ENCODE assay signal across 1 cellular context in the genomic region with DNA sequence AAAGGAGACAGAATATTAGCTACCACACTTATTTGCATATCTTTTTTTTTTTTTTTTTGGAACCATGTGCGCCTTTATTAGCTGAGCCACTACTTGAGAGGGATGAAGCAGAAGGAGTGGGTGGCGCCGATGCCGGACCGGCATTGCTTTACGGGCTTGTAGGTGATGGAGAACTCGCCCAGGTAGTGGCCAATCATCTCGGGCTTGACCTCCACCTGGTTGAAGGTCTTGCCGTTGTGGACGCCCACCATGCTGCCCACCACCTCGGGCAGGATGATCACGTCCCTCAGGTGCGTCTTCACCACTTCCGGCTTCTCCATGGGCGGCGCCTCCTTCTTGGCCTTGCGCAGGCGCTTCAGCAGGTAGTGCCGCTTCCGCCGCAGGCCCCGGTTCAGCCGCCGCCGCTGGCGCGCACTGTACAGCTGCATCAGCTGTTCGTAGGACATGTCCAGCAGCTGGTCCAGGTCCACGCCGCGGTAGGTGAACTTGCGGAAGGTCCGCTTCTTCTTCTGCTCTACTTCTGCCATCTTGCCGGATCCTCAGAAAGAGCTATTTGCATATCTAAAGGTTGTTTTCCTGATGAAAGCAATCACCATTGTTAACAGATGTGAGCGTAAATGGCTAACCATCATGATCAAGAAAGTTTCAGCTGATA.
TF ChIP-seq lines count a peak whose summit lies in the region.
"Not testable (repeated sequence)": the region's sequence is repeated elsewhere in the genome, so short reads cannot be mapped to it uniquely, and the experiment has no call there.

No MANE protein-coding gene starts in this region.

TF ChIP-seq in HepG2, 621 proteins besides CTCF, POLR2A, EP300 and RAD21 (continued from another document and continues in another):
- TF ChIP-seq ZBTB40 (IDR thresholded peaks at IDR 0.05) = not testable (repeated sequence)
- TF ChIP-seq ZBTB40 (CRISPR knock-in tag; IDR thresholded peaks at IDR 0.05) = peak; percentile 62; the same call in 1 of the 2 replicates
- 0 out of 2 replicates have a peak, but pooled peaks have one; percentile 22 for TF ChIP-seq KDM5A (IDR thresholded peaks at IDR 0.05; ENCODE audit: borderline replicate concordance, low read length)
- peak; percentile 44 for TF ChIP-seq MED1 (CRISPR knock-in tag; IDR thresholded peaks at IDR 0.05)
- TF ChIP-seq POLR2G (IDR thresholded peaks at IDR 0.05; ENCODE audit: low read depth, low read length) = peak; percentile 73
- TF ChIP-seq ZEB1 (IDR thresholded peaks at IDR 0.05; ENCODE audit: insufficient replicate concordance, low read depth) = peak; percentile 35
- peak; percentile 60; the same call in 1 of the 2 replicates for TF ChIP-seq SIN3A (IDR thresholded peaks at IDR 0.05; ENCODE audit: borderline replicate concordance, low read depth, low read length)
- peak; percentile 70; the same call in 1 of the 2 replicates for TF ChIP-seq ZSCAN31 (CRISPR knock-in tag; IDR thresholded peaks at IDR 0.05; ENCODE audit: low read depth)
- 0 out of 2 replicates have a peak, but pooled peaks have one; percentile 43 for TF ChIP-seq BORCS8-MEF2B (CRISPR knock-in tag; IDR thresholded peaks at IDR 0.05)
- TF ChIP-seq, protein P1, sequence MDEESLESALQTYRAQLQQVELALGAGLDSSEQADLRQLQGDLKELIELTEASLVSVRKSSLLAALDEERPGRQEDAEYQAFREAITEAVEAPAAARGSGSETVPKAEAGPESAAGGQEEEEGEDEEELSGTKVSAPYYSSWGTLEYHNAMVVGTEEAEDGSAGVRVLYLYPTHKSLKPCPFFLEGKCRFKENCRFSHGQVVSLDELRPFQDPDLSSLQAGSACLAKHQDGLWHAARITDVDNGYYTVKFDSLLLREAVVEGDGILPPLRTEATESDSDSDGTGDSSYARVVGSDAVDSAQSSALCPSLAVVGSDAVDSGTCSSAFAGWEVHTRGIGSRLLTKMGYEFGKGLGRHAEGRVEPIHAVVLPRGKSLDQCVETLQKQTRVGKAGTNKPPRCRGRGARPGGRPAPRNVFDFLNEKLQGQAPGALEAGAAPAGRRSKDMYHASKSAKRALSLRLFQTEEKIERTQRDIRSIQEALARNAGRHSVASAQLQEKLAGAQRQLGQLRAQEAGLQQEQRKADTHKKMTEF (CRISPR knock-in tag; IDR thresholded peaks at IDR 0.05) = 0 out of 2 replicates have a peak, but pooled peaks have one; percentile 22
- 0 out of 2 replicates have a peak, but pooled peaks have one; percentile 25 for TF ChIP-seq ZNF232 (CRISPR knock-in tag; IDR thresholded peaks at IDR 0.05; ENCODE audit: borderline replicate concordance)
- peak; percentile 47; the same call in 1 of the 2 replicates for TF ChIP-seq DMAP1 (CRISPR knock-in tag; IDR thresholded peaks at IDR 0.05)
- peak; percentile 68; the same call in 1 of the 2 replicates for TF ChIP-seq ETV5 (CRISPR knock-in tag; IDR thresholded peaks at IDR 0.05; ENCODE audit: borderline replicate concordance)
- peak; percentile 55; the same call in 1 of the 2 replicates for TF ChIP-seq ZBTB7B (CRISPR knock-in tag; IDR thresholded peaks at IDR 0.05)
- peak; percentile 33; the same call in 1 of the 2 replicates for TF ChIP-seq KDM5B (CRISPR knock-in tag; IDR thresholded peaks at IDR 0.05; ENCODE audit: borderline replicate concordance)
- peak; percentile 53; the same call in 1 of the 2 replicates for TF ChIP-seq E2F2 (CRISPR knock-in tag; IDR thresholded peaks at IDR 0.05; ENCODE audit: borderline replicate concordance)
- peak; percentile 40 for TF ChIP-seq POLR2AphosphoS5 (IDR thresholded peaks at IDR 0.05; ENCODE audit: low read depth, low read length)
- peak; percentile 49; the same call in 1 of the 2 replicates for TF ChIP-seq NFKB2 (CRISPR knock-in tag; IDR thresholded peaks at IDR 0.05; ENCODE audit: borderline replicate concordance)
- peak; percentile 37 for TF ChIP-seq MYC (CRISPR knock-in tag; IDR thresholded peaks at IDR 0.05; ENCODE audit: borderline replicate concordance)
- peak; percentile 65; the same call in 1 of the 2 replicates for TF ChIP-seq ZNF788 (CRISPR knock-in tag; IDR thresholded peaks at IDR 0.05; ENCODE audit: borderline replicate concordance)
- TF ChIP-seq, protein P2, sequence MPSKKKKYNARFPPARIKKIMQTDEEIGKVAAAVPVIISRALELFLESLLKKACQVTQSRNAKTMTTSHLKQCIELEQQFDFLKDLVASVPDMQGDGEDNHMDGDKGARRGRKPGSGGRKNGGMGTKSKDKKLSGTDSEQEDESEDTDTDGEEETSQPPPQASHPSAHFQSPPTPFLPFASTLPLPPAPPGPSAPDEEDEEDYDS (CRISPR knock-in tag; IDR thresholded peaks at IDR 0.05) = peak; percentile 62
- 0 out of 2 replicates have a peak, but pooled peaks have one; percentile 50 for TF ChIP-seq ZBTB2 (CRISPR knock-in tag; IDR thresholded peaks at IDR 0.05; ENCODE audit: low read depth)
- TF ChIP-seq MEIS1 (CRISPR knock-in tag; IDR thresholded peaks at IDR 0.05; ENCODE audit: borderline replicate concordance) = peak; percentile 34; the same call in 1 of the 2 replicates
- TF ChIP-seq HOXA3 (CRISPR knock-in tag; IDR thresholded peaks at IDR 0.05) = peak; percentile 54
- peak; percentile 49; the same call in 1 of the 2 replicates for TF ChIP-seq HNF1B (CRISPR knock-in tag; IDR thresholded peaks at IDR 0.05)
- TF ChIP-seq ZNF501 (CRISPR knock-in tag; IDR thresholded peaks at IDR 0.05) = 0 out of 2 replicates have a peak, but pooled peaks have one; percentile 42
- TF ChIP-seq UBTF (CRISPR knock-in tag; IDR thresholded peaks at IDR 0.05) = peak; percentile 37; the same call in 1 of the 2 replicates
- peak; percentile 56; the same call in 1 of the 2 replicates for TF ChIP-seq REPIN1 (CRISPR knock-in tag; IDR thresholded peaks at IDR 0.05; ENCODE audit: borderline replicate concordance, low read depth)
- TF ChIP-seq CSRNP1 (CRISPR knock-in tag; IDR thresholded peaks at IDR 0.05) = 0 out of 2 replicates have a peak, but pooled peaks have one; percentile 54
- peak; percentile 58 for TF ChIP-seq PHF8 (CRISPR knock-in tag; IDR thresholded peaks at IDR 0.05)
- peak; percentile 90 for TF ChIP-seq GABPB1 (CRISPR knock-in tag; IDR thresholded peaks at IDR 0.05)
- peak; percentile 72 for TF ChIP-seq ZFY (CRISPR knock-in tag; IDR thresholded peaks at IDR 0.05)
- TF ChIP-seq ZBTB38 (CRISPR knock-in tag; IDR thresholded peaks at IDR 0.05) = 0 out of 2 replicates have a peak, but pooled peaks have one; percentile 53
- TF ChIP-seq TEAD3 (CRISPR knock-in tag; optimal IDR thresholded peaks at IDR 0.05; ENCODE audit: borderline replicate concordance) = peak; percentile 7
- peak; percentile 75 for TF ChIP-seq RBFOX2 (IDR thresholded peaks at IDR 0.05; ENCODE audit: low read depth, low read length)
